Comparison of ENCODE assay signal across 8 cellular contexts in genomic region chr1:248873993-248874671, GRCh38. TPM values are rescaled to one million over a fixed set of nuclear protein-coding genes. Genes with fewer than 3 reads are reported as not detected.
DNase-seq lines count a peak whose midpoint lies in the region; FAIRE-seq and TF ChIP-seq lines count a peak whose summit lies in the region.

No MANE protein-coding gene starts in this region.

- WGBS in GM23248 (ENCODE audit: low coverage in 1 of 2, low lambda C conversion rate in 2 of 2, missing lambda C conversion rate in 2 of 2), 2 experiments = 3 to 4% methylated on average over 24 of the region's 24 CpGs
- WGBS in stomach, 5 donors = 5 to 8% (median 8%) methylated on average over 24 of the region's 24 CpGs

- POLR2A ChIA-PET in RWPE1 (lab: Yijun Ruan, JAX; ENCODE audit: low non-redundant PET) = interaction anchor here (0.5 to 1.2 kb wide), 2 partner anchors 15 to 1664 kb away, joined by 3 to 4 read pairs; partner anchors contain the start of gene ZNF692

- intact Hi-C loops in stomach (cut with DNase I; ENCODE audit: low total_unique reads) = no loop called here

- H4K20me1 ChIP-seq in GM23248 (ENCODE audit: insufficient read depth) (no peaks in the 10 kb centered on the region), Karpas-422 (ENCODE audit: insufficient read depth, low read depth, low read length) (no peaks in the 10 kb centered on the region)

- peak overlapping the region; percentile 97 for H3K27ac ChIP-seq in GM23248
- 0 out of 2 replicates have a peak overlapping the region, but pooled peaks have one; percentile 12 for H3K27ac ChIP-seq in Karpas-422 (ENCODE audit: low read length)
- H3K27ac ChIP-seq in RWPE1 = peak overlapping the region; percentile 96
- H3K27ac ChIP-seq in stomach = peak overlapping the region; percentile 83 to 97 (median 94)

- CTCF ChIA-PET in RWPE1 (lab: Yijun Ruan, JAX) = interaction anchor here (0.6 kb wide), 1 partner anchor 32 kb away, joined by 4 read pairs; no protein-coding TSS in a partner anchor

- TF ChIP-seq POLR2A in stomach (IDR thresholded peaks at IDR 0.05) = no peak

- H3K4me2 ChIP-seq in GM23248 (ENCODE audit: unreplicated experiment) (peak overlapping the region; percentile 74), Karpas-422 (ENCODE audit: low read depth, low read length, poor library complexity, severe bottlenecking) (peak overlapping the region; percentile 68)

- no peak overlapping the region for H2AFZ ChIP-seq in GM23248
- H2AFZ ChIP-seq in Karpas-422 (ENCODE audit: low read length) = no peak overlapping the region
- H2AFZ ChIP-seq in neuron (ENCODE audit: low read depth, low read length) = no peak overlapping the region

- H3K9me2 ChIP-seq in GM23248 (ENCODE audit: insufficient read depth) (no peaks in the 10 kb centered on the region), Karpas-422 (replicated peaks; ENCODE audit: insufficient read depth, low read length) (no peaks in the 10 kb centered on the region)

- H3K36me3 ChIP-seq in GM23248 (ENCODE audit: low read depth) (no peaks in the 10 kb centered on the region), Karpas-422 (ENCODE audit: insufficient read depth, low read length) (no peaks in the 10 kb centered on the region), neuron (ENCODE audit: insufficient read depth, low read length) (no peaks in the 10 kb centered on the region), stomach (no peaks in the 10 kb centered on the region)

- peaks cover 26% of the 10 kb centered on the region for H3F3A ChIP-seq in GM23248 (ENCODE audit: insufficient read depth)

- no peak for DNase-seq in D721Med (ENCODE audit: insufficient read length, low spot score)
- DNase-seq in GM23248 = no peak
- peak; percentile 93 for DNase-seq in Karpas-422
- peak; percentile 76 for DNase-seq in RWPE1 (ENCODE audit: low spot score)
- DNase-seq in activated T-helper 9 cell treated with anti-CD3 and anti-CD28 coated beads, Interleukin-2, amount 50 U/mL, for 16 hours (ENCODE audit: low read depth) = peak; percentile 77
- peak in 1 of 2 donors; percentile 73 for DNase-seq in foreskin fibroblast
- peak; percentile 76 for DNase-seq in stomach

- H3K4me3 ChIP-seq in GM23248 = peak overlapping the region; percentile 91
- H3K4me3 ChIP-seq in Karpas-422 (ENCODE audit: low read length) = peak overlapping the region; percentile 77
- peak overlapping the region; percentile 58 to 90 for H3K4me3 ChIP-seq in foreskin fibroblast (ENCODE audit: low read depth in 1 of 2, low read length in 2 of 2)
- peak overlapping the region; percentile 65 for H3K4me3 ChIP-seq in neuron (ENCODE audit: low read length)
- peak overlapping the region; percentile 54 to 65 (median 58) for H3K4me3 ChIP-seq in stomach

- H3K9ac ChIP-seq in GM23248 (peak overlapping the region; percentile 95), Karpas-422 (ENCODE audit: low read length) (peak overlapping the region; percentile 70)

- peaks cover 9% of the 10 kb centered on the region for H3K4me1 ChIP-seq in GM23248 (ENCODE audit: insufficient read depth)
- H3K4me1 ChIP-seq in Karpas-422 (ENCODE audit: low read length) = peaks cover 22% of the 10 kb centered on the region
- H3K4me1 ChIP-seq in neuron (ENCODE audit: insufficient read depth, low read length) = no peaks in the 10 kb centered on the region
- H3K4me1 ChIP-seq in stomach = peaks cover 0 to 16% (median 5%) of the 10 kb centered on the region in 4 donors

- TF ChIP-seq EP300 in stomach (IDR thresholded peaks at IDR 0.05) = no peak

- H3K79me2 ChIP-seq in GM23248 (ENCODE audit: insufficient read depth) = no peaks in the 10 kb centered on the region
- no peaks in the 10 kb centered on the region for H3K79me2 ChIP-seq in Karpas-422 (ENCODE audit: low read length)

- no peaks in the 10 kb centered on the region for H3K27me3 ChIP-seq in GM23248 (replicated peaks; ENCODE audit: insufficient read depth)
- no peaks in the 10 kb centered on the region for H3K27me3 ChIP-seq in Karpas-422 (ENCODE audit: low read length)
- no peaks in the 10 kb centered on the region for H3K27me3 ChIP-seq in neuron (ENCODE audit: insufficient read depth, low read length)
- H3K27me3 ChIP-seq in stomach = no peaks in the 10 kb centered on the region

- peak; percentile 90 for FAIRE-seq in D721Med (lab: Jason Lieb, UNC)

- in situ Hi-C loops in GM23248 (cut with MboI) = no loop called here

- TF ChIP-seq CTCF in D721Med (IDR thresholded peaks at IDR 0.05; ENCODE audit: insufficient read depth, missing control alignments) (no peak), RWPE1 (conservative IDR thresholded peaks at IDR 0.05; ENCODE audit: low read depth) (no peak), foreskin fibroblast (IDR thresholded peaks at IDR 0.05; ENCODE audit: low read depth, low read length) (no peak), stomach (IDR thresholded peaks at IDR 0.05) (no peak)

- H3K9me3 ChIP-seq in GM23248 (ENCODE audit: low read depth) = no peaks in the 10 kb centered on the region
- no peaks in the 10 kb centered on the region for H3K9me3 ChIP-seq in Karpas-422 (ENCODE audit: low read length)
- no peaks in the 10 kb centered on the region for H3K9me3 ChIP-seq in neuron (ENCODE audit: low read length)
- H3K9me3 ChIP-seq in stomach = no peaks in the 10 kb centered on the region

RNA-seq across cellular contexts. Expression of gene ZNF692, which starts 15.2 kb away (rescaled TPM):
- total RNA-seq in GM23248 (2014; rRNA removed; shearing (Covaris generic)) = 17.0 and 21.5 TPM in 2 replicates
- polyA plus RNA-seq in GM23248 (2016; fragmentation: Nextera tagmentation; extraction: Ambion mirVana) (16.2 and 16.7 TPM in 2 replicates), stomach (10 to 100 TPM; 28.4 to 98.0 (median 44.9) TPM)
- total RNA-seq in Karpas-422 (2014; rRNA removed; shearing (Covaris generic); ENCODE audit: low replicate concordance) = 27.2 and 62.6 TPM in 2 replicates
- total RNA-seq in stomach = 100 to 1,000 TPM in 2 of 5 donors, 10 to 100 TPM in 2, 1 to 10 TPM in 1; 8.4 to 120 (median 87.5) TPM

RNA-seq across cellular contexts. Expression of gene PGBD2, which starts 31.9 kb away (rescaled TPM):
- total RNA-seq in GM23248 (2014; rRNA removed; shearing (Covaris generic)) = 3.5 and 6.1 TPM in 2 replicates
- 5.0 and 5.8 TPM in 2 replicates for polyA plus RNA-seq in GM23248 (2016; fragmentation: Nextera tagmentation; extraction: Ambion mirVana)
- total RNA-seq in Karpas-422 (2014; rRNA removed; shearing (Covaris generic); ENCODE audit: low replicate concordance) = 6.1 and 6.9 TPM in 2 replicates
- 10 to 100 TPM in 1 of 5 donors, 1 to 10 TPM in 4; 1.8 to 12.5 (median 5.9) TPM for total RNA-seq in stomach
- 1 to 10 TPM; 2.1 to 5.6 (median 2.4) TPM for polyA plus RNA-seq in stomach

RNA-seq across cellular contexts. Expression of gene ZNF672, which starts 36.1 kb away (rescaled TPM):
- total RNA-seq in GM23248 (2014; rRNA removed; shearing (Covaris generic)) = 13.5 and 13.8 TPM in 2 replicates
- polyA plus RNA-seq in GM23248 (2016; fragmentation: Nextera tagmentation; extraction: Ambion mirVana) (10.5 and 11.6 TPM in 2 replicates), stomach (10 to 100 TPM; 13.0 to 18.0 (median 17.1) TPM)
- total RNA-seq in Karpas-422 (2014; rRNA removed; shearing (Covaris generic); ENCODE audit: low replicate concordance) = 16.7 and 38.3 TPM in 2 replicates
- 100 to 1,000 TPM in 1 of 5 donors, 10 to 100 TPM in 4; 17.1 to 142 (median 57.8) TPM for total RNA-seq in stomach

RNA-seq across cellular contexts. Expression of gene SH3BP5L, which starts 48.4 kb away (rescaled TPM):
- total RNA-seq in GM23248 (2014; rRNA removed; shearing (Covaris generic)) = 46.4 and 64.4 TPM in 2 replicates
- 5.3 and 5.9 TPM in 2 replicates for polyA plus RNA-seq in GM23248 (2016; fragmentation: Nextera tagmentation; extraction: Ambion mirVana)
- total RNA-seq in Karpas-422 (2014; rRNA removed; shearing (Covaris generic); ENCODE audit: low replicate concordance) = 14.6 and 24.1 TPM in 2 replicates
- total RNA-seq in stomach = 10 to 100 TPM; 11.6 to 20.0 (median 14.9) TPM
- polyA plus RNA-seq in stomach = 10 to 100 TPM in 2 of 3 donors, 1 to 10 TPM in 1; 9.6 to 13.6 (median 10.6) TPM

Comparison
In these comparisons a context has a peak if more than half of its experiments do, and no peak if none do; other contexts are left out.
1. DNase-seq: peak in Karpas-422 (single experiment), RWPE1 (single experiment), activated T-helper 9 cell treated with anti-CD3 and anti-CD28 coated beads, Interleukin-2, amount 50 U/mL, for 16 hours (single experiment) and stomach (single experiment); none in D721Med (single experiment) and GM23248 (single experiment).
2. H3K27ac ChIP-seq: peak in every context shown above with its lines; median percentile 97 in GM23248; 96 in RWPE1; 94 in stomach; 12 in Karpas-422.
3. Peak in every context shown above with its lines, with median percentiles within 50 percentile points of each other: H3K4me3 ChIP-seq.